In genomic region chr20:4726710-4727391, GRCh38 we compare ENCODE assay signal across 8 cellular contexts. TPM values are rescaled to one million over a fixed set of nuclear protein-coding genes. Genes with fewer than 3 reads are reported as not detected.
DNase-seq lines count a peak whose midpoint lies in the region; ATAC-seq and TF ChIP-seq lines count a peak whose summit lies in the region.

No MANE protein-coding gene starts in this region.

- peak overlapping the region in 2 of 5 donors; percentile 28 to 31 for H3K9ac ChIP-seq in subcutaneous abdominal adipose tissue (ENCODE audit: low read length in 5 of 5)

- H3K9me3 ChIP-seq in cardiac muscle cell (ENCODE audit: low read depth) (no peaks in the 10 kb centered on the region), subcutaneous abdominal adipose tissue (ENCODE audit: control insufficient read depth in 5 of 5, low read length in 5 of 5) (no peaks in the 10 kb centered on the region)

- H3K36me3 ChIP-seq in cardiac muscle cell: no peaks in the 10 kb centered on the region
- no peaks in the 10 kb centered on the region for H3K36me3 ChIP-seq in subcutaneous abdominal adipose tissue (ENCODE audit: control insufficient read depth in 5 of 5, insufficient read depth in 5 of 5, low read length in 5 of 5)

- H3K4me3 ChIP-seq in cardiac muscle cell (no peak overlapping the region), subcutaneous abdominal adipose tissue (ENCODE audit: low read depth in 1 of 5, low read length in 5 of 5) (peak overlapping the region; percentile 24 to 54 (median 37))

- H3K4me1 ChIP-seq in cardiac muscle cell (ENCODE audit: low read depth): peaks cover 7% of the 10 kb centered on the region
- peaks cover 0 to 24% (median 5%) of the 10 kb centered on the region in 5 donors for H3K4me1 ChIP-seq in subcutaneous abdominal adipose tissue (ENCODE audit: control insufficient read depth in 5 of 5, insufficient read depth in 5 of 5, low read length in 5 of 5)

- H3K27ac ChIP-seq in cardiac muscle cell (peak overlapping the region; percentile 52), subcutaneous abdominal adipose tissue (ENCODE audit: low read depth, low read length) (no peak overlapping the region)

- no peak for TF ChIP-seq CTCF in cardiac muscle cell (IDR thresholded peaks at IDR 0.05; ENCODE audit: low read depth, low read length)

- DNase-seq in EH (ENCODE audit: low read depth) (peak; percentile 78), activated T-cell treated with anti-CD3 and anti-CD28 coated beads for 4 hours (peak; percentile 14), cardiac muscle cell (ENCODE audit: low read depth in 1 of 2, low spot score in 1 of 2) (peak; percentile 28 to 59), NCI-H345 treated with DMSO at 0.1 percent for 48 hours (lab: John Stamatoyannopoulos, UW; ENCODE audit: unreplicated experiment) (no peak), epidermal melanocyte (ENCODE audit: insufficient read length, low spot score) (no peak), NCI-H1092 (lab: John Stamatoyannopoulos, UW) (no peak)

- ATAC-seq in HG03064 (IDR thresholded peaks at IDR 0.05; ENCODE audit: low read depth, unreplicated experiment): peak; percentile 59

- H3K27me3 ChIP-seq in cardiac muscle cell (no peaks in the 10 kb centered on the region), subcutaneous abdominal adipose tissue (ENCODE audit: control insufficient read depth in 5 of 5, insufficient read depth in 4 of 5, low read length in 5 of 5) (peaks cover 0 to 2% (median 0%) of the 10 kb centered on the region in 5 donors)

RNA-seq across cellular contexts. Expression of gene PRND, which starts 5.1 kb away (rescaled TPM):
- total RNA-seq in cardiac muscle cell: 0.07 and 0.39 TPM in 2 replicates
- 1.3 TPM in 1 of 2 replicates, not detected in the other for polyA plus RNA-seq in cardiac muscle cell

RNA-seq across cellular contexts. Expression of gene PRNP, which starts 40.6 kb away (rescaled TPM):
- total RNA-seq in cardiac muscle cell: 165 and 179 TPM in 2 replicates
- 144 and 169 TPM in 2 replicates for polyA plus RNA-seq in cardiac muscle cell

Comparison
In these comparisons a context has a peak if more than half of its experiments do, and no peak if none do; other contexts are left out.
1. DNase-seq: peak in EH (single experiment), activated T-cell treated with anti-CD3 and anti-CD28 coated beads for 4 hours (single experiment) and cardiac muscle cell (2 of 2); none in NCI-H345 treated with DMSO at 0.1 percent for 48 hours (single experiment), epidermal melanocyte (single experiment) and NCI-H1092 (single experiment).